1 cellular context compared by ENCODE assay signal in genomic region chr11:57379732-57380131, GRCh38.
TF ChIP-seq lines count a peak whose summit lies in the region.

No MANE protein-coding gene starts in this region.

TF ChIP-seq in K562, 482 proteins besides CTCF, POLR2A, EP300 and RAD21 (continued from another document):
- peak; percentile 97 for TF ChIP-seq REST (CRISPR knock-in tag; IDR thresholded peaks at IDR 0.05; ENCODE audit: low read depth)
- TF ChIP-seq ZC3H4 (CRISPR knock-in tag; IDR thresholded peaks at IDR 0.05; ENCODE audit: borderline replicate concordance), result no peak
- TF ChIP-seq HNRNPUL1 (IDR thresholded peaks at IDR 0.05; ENCODE audit: low read length), result no peak
- no peak for TF ChIP-seq ZSCAN32 (CRISPR knock-in tag; IDR thresholded peaks at IDR 0.05)
- TF ChIP-seq E2F3 (CRISPR knock-in tag; IDR thresholded peaks at IDR 0.05), result no peak
- TF ChIP-seq ATF4 (CRISPR knock-in tag; IDR thresholded peaks at IDR 0.05), result no peak
- TF ChIP-seq ETV6 (IDR thresholded peaks at IDR 0.05; ENCODE audit: borderline replicate concordance in 1 of 2, low read depth in 2 of 2, low read length in 1 of 2), result no peak
- TF ChIP-seq ETV6 (CRISPR knock-in tag; IDR thresholded peaks at IDR 0.05; ENCODE audit: borderline replicate concordance), result no peak
- no peak for TF ChIP-seq AFF4 (CRISPR knock-in tag; IDR thresholded peaks at IDR 0.05)
